ENCODE assay signal across 24 cellular contexts in genomic region chr15:68315035-68315434, GRCh38. TPM values are rescaled to one million over a fixed set of nuclear protein-coding genes. Genes with fewer than 3 reads are reported as not detected.
A peak's percentile ranks its signal among the peaks of the same experiment; 100 is the strongest.
DNase-seq lines count a peak whose midpoint lies in the region; ATAC-seq, FAIRE-seq and TF ChIP-seq lines count a peak whose summit lies in the region.
"Had no signal": no experiment of that assay in that cellular context is flagged by ENCODE, and none has a peak within 500 bp of the region (broad histone marks: within the 10 kb centered on the region; RNA-seq: fewer than 3 reads in every experiment).

No MANE protein-coding gene starts in this region.

- CTCF ChIA-PET in HepG2 (lab: Yijun Ruan, JAX; ENCODE audit: low intra/inter-chr PET ratio, low total read pairs) = no interaction called here

- H3F3A ChIP-seq in neural progenitor cell (ENCODE audit: low read depth) = peaks cover 22% of the 10 kb centered on the region

- H3K36me3 ChIP-seq in HepG2 (replicated peaks in 1 of 2; ENCODE audit: control insufficient read depth in 1 of 2, insufficient read depth in 2 of 2, low read length in 2 of 2) = no peaks in the 10 kb centered on the region
- no peaks in the 10 kb centered on the region for H3K36me3 ChIP-seq in right lobe of liver
- H3K36me3 ChIP-seq in neural progenitor cell = no peaks in the 10 kb centered on the region
- peaks cover 94% of the 10 kb centered on the region for H3K36me3 ChIP-seq in osteoblast (ENCODE audit: insufficient read depth, low read length)
- H3K36me3 ChIP-seq: BE2C had no signal

- TF ChIP-seq POLR2A in HepG2 (IDR thresholded peaks at IDR 0.05; ENCODE audit: insufficient read depth in 1 of 2, low read depth in 2 of 2, low read length in 2 of 2) = no peak
- no peak for TF ChIP-seq POLR2A in right lobe of liver (IDR thresholded peaks at IDR 0.05)

- H3K4me1 Mint-ChIP-seq in brain = peaks cover 48% of the 10 kb centered on the region
- H3K4me1 Mint-ChIP-seq in neural progenitor cell = peaks cover 38% of the 10 kb centered on the region

- no peaks in the 10 kb centered on the region for H3K36me3 Mint-ChIP-seq in brain
- no peaks in the 10 kb centered on the region for H3K36me3 Mint-ChIP-seq in neural progenitor cell

- no peak for TF ChIP-seq RAD21 in HepG2 (CRISPR knock-in tag; IDR thresholded peaks at IDR 0.05)

- FAIRE-seq in HepG2 (lab: Jason Lieb, UNC) = no peak
- FAIRE-seq: D721Med, GM19239, H54 had no signal

- H4K20me1 ChIP-seq in HepG2 (ENCODE audit: insufficient read depth, low read length) = no peaks in the 10 kb centered on the region
- no peaks in the 10 kb centered on the region for H4K20me1 ChIP-seq in neural progenitor cell (ENCODE audit: low read depth)
- peaks cover 11% of the 10 kb centered on the region for H4K20me1 ChIP-seq in osteoblast (ENCODE audit: insufficient read depth, low read length)

- DNase-seq in HepG2 (ENCODE audit: low spot score) (no peak), right lobe of liver (no peak), neural progenitor cell (ENCODE audit: low spot score) (no peak), GM10266 (ENCODE audit: extremely low spot score) (no peak), osteoblast (ENCODE audit: insufficient read length, low spot score, missing footprints) (no peak)
- DNase-seq: BE2C, DMS53, GF-D8, HFFc6, NCI-H1105, NCI-H2029, NCI-H2227 treated with DMSO at 0.1 percent for 48 hours, NCI-H510A treated with DMSO at 0.1 percent for 48 hours, NCI-H748 treated with DMSO at 0.1 percent for 48 hours, PC-9, SHP77 treated with DMSO at 0.1 percent for 48 hours had no signal

- ATAC-seq in HepG2 (no peak), right lobe of liver (no peak), HG03354 (IDR thresholded peaks at IDR 0.05; ENCODE audit: poor library complexity, severe bottlenecking, unreplicated experiment) (no peak)

- POLR2A ChIA-PET in HepG2 (lab: Yijun Ruan, JAX) = interaction anchor here (0.6 to 1.5 kb wide), 2 partner anchors 8 to 37 kb away, joined by 3 to 5 read pairs; partner anchors contain the start of gene FEM1B

- 5% methylated on average over 1 of the region's 1 CpG for WGBS in HepG2 (ENCODE audit: low lambda C conversion rate)
- WGBS in right lobe of liver (ENCODE audit: insufficient coverage, low coverage, low lambda C conversion rate, missing lambda C conversion rate) = 73% methylated on average over 1 of the region's 1 CpG

- no TSS peak for BruUV-seq in HepG2 (replicated peaks; lab: Mats Ljungman, UMichigan)

- intact Hi-C loops in HepG2 (cut with micrococcal nuclease; ENCODE audit: unreplicated experiment) = no loop called here
- intact Hi-C loops in right lobe of liver (cut with DNase I) = loop anchor here in 1 of 2 donors (10.0 kb wide), 1 partner anchor 70 kb away; no protein-coding TSS in a partner anchor

- peaks cover 21% of the 10 kb centered on the region for H3K4me1 ChIP-seq in HepG2 (ENCODE audit: insufficient read depth, low read length)
- H3K4me1 ChIP-seq in right lobe of liver = peaks cover 0 to 6% (median 1%) of the 10 kb centered on the region in 4 donors
- peaks cover 18% of the 10 kb centered on the region for H3K4me1 ChIP-seq in neural progenitor cell
- H3K4me1 ChIP-seq in osteoblast (ENCODE audit: insufficient read depth, low read length) = peaks cover 23% of the 10 kb centered on the region

- H3K4me3 ChIP-seq in HepG2 (replicated peaks in 1 of 3; ENCODE audit: insufficient read depth in 1 of 3, low read depth in 2 of 3, low read length in 3 of 3) (no peak overlapping the region), right lobe of liver (no peak overlapping the region), neural progenitor cell (no peak overlapping the region), osteoblast (ENCODE audit: insufficient read depth, low read length) (no peak overlapping the region)
- H3K4me3 ChIP-seq: PC-9 had no signal

- H2AFZ ChIP-seq in HepG2 (ENCODE audit: low read length) = no peak overlapping the region
- no peak overlapping the region for H2AFZ ChIP-seq in neural progenitor cell (replicated peaks)
- no peak overlapping the region for H2AFZ ChIP-seq in osteoblast (ENCODE audit: low read length)
- H2AFZ ChIP-seq: PC-9 had no signal

- H3K9me3 ChIP-seq in HepG2 (ENCODE audit: low read length) (no peaks in the 10 kb centered on the region), right lobe of liver (no peaks in the 10 kb centered on the region), neural progenitor cell (ENCODE audit: low read depth) (no peaks in the 10 kb centered on the region), osteoblast (ENCODE audit: low read depth, low read length) (no peaks in the 10 kb centered on the region)
- H3K9me3 ChIP-seq: BE2C had no signal

- H3K4me3 Mint-ChIP-seq in brain (peak overlapping the region in 1 of 5 experiments; percentile 6), neural progenitor cell (no peak overlapping the region)
- H3K4me3 Mint-ChIP-seq: HFFc6 had no signal

- H3K9ac ChIP-seq in HepG2 (ENCODE audit: insufficient read depth, low read depth, low read length) = no peak overlapping the region
- no peak overlapping the region for H3K9ac ChIP-seq in neural progenitor cell
- H3K9ac ChIP-seq: KMS-11 had no signal

- no peak for TF ChIP-seq CTCF in HepG2 (CRISPR knock-in tag; IDR thresholded peaks at IDR 0.05)
- TF ChIP-seq CTCF in right lobe of liver (IDR thresholded peaks at IDR 0.05) = no peak
- TF ChIP-seq CTCF in brain (conservative IDR thresholded peaks at IDR 0.05) = no peak
- TF ChIP-seq CTCF in neural progenitor cell (IDR thresholded peaks at IDR 0.05) = no peak
- no peak for TF ChIP-seq CTCF in GM10266 (IDR thresholded peaks at IDR 0.05; ENCODE audit: control insufficient read depth, insufficient read depth, low read depth, missing control alignments)
- no peak for TF ChIP-seq CTCF in osteoblast (IDR thresholded peaks at IDR 0.05; ENCODE audit: extremely low read depth, low read depth, low read length)

- no peak overlapping the region for H3K4me2 ChIP-seq in HepG2 (ENCODE audit: low read depth, low read length)
- H3K4me2 ChIP-seq in neural progenitor cell = peak overlapping the region; percentile 60
- H3K4me2 ChIP-seq in osteoblast (ENCODE audit: insufficient read depth, low read length) = no peak overlapping the region
- H3K4me2 ChIP-seq: KMS-11, PC-9 had no signal

- TF ChIP-seq EP300 in HepG2 (IDR thresholded peaks at IDR 0.05; ENCODE audit: low read depth in 2 of 2, low read length in 2 of 2) = no peak
- no peak for TF ChIP-seq EP300 in HepG2 (CRISPR knock-in tag; IDR thresholded peaks at IDR 0.05; ENCODE audit: borderline replicate concordance)

- H3K27ac ChIP-seq in HepG2 (ENCODE audit: extremely low read length, insufficient read depth, low read length) = no peak overlapping the region
- no peak overlapping the region for H3K27ac ChIP-seq in right lobe of liver
- no peak overlapping the region for H3K27ac ChIP-seq in neural progenitor cell
- H3K27ac ChIP-seq in osteoblast (ENCODE audit: low read depth, low read length) = no peak overlapping the region
- H3K27ac ChIP-seq: HL-60, KMS-11, PC-9, RWPE1 had no signal

- in situ Hi-C loops in HepG2 (cut with HindIII; ENCODE audit: extremely low pct_ligation_motif_present, low pct_unique_long_range_greater_than_20kb) = no loop called here

- peaks cover 6% of the 10 kb centered on the region for H3K27me3 Mint-ChIP-seq in brain
- H3K27me3 Mint-ChIP-seq in neural progenitor cell (ENCODE audit: insufficient read depth, low read depth) = peaks cover 11% of the 10 kb centered on the region

- H3K9me3 Mint-ChIP-seq in brain (peaks cover 0 to 3% (median 0%) of the 10 kb centered on the region in 5 experiments), neural progenitor cell (no peaks in the 10 kb centered on the region)
- H3K9me3 Mint-ChIP-seq: HFFc6 had no signal

- H3K27me3 ChIP-seq in HepG2 (ENCODE audit: control insufficient read depth in 1 of 2, insufficient read depth in 2 of 2, low read length in 2 of 2) = peaks cover 7 to 24% of the 10 kb centered on the region in 2 experiments
- H3K27me3 ChIP-seq in right lobe of liver = no peaks in the 10 kb centered on the region
- H3K27me3 ChIP-seq in neural progenitor cell = no peaks in the 10 kb centered on the region
- H3K27me3 ChIP-seq in osteoblast (ENCODE audit: insufficient read depth, low read length) = no peaks in the 10 kb centered on the region
- H3K27me3 ChIP-seq: BE2C had no signal

- H3K79me2 ChIP-seq in HepG2 (ENCODE audit: insufficient read depth, low read length) (no peaks in the 10 kb centered on the region), neural progenitor cell (ENCODE audit: low read depth) (no peaks in the 10 kb centered on the region), osteoblast (ENCODE audit: insufficient read depth, low read length) (no peaks in the 10 kb centered on the region)

- H3K27ac Mint-ChIP-seq in brain = peak overlapping the region in 3 of 5 experiments; percentile 11 to 71 (median 71)
- peak overlapping the region; percentile 85 for H3K27ac Mint-ChIP-seq in neural progenitor cell
- H3K27ac Mint-ChIP-seq: HFFc6 had no signal

TF ChIP-seq in HepG2, 621 proteins besides CTCF, POLR2A, EP300 and RAD21 (continues in another document):
- peak; percentile 75; the same call in 1 of the 2 replicates for TF ChIP-seq ZNF768 (CRISPR knock-in tag; IDR thresholded peaks at IDR 0.05)

RNA-seq across cellular contexts. Expression of gene FEM1B, which starts 37.5 kb away (rescaled TPM):
- total RNA-seq in HepG2 (2016; rRNA removed; fragmentation: Illumina TruSeq; extraction: Trizol) (38.1 and 41.2 TPM in 2 replicates), right lobe of liver (10 to 100 TPM; 17.7 to 28.3 (median 23.1) TPM), neural progenitor cell (ENCODE audit: low replicate concordance) (57.2 and 80.0 TPM in 2 replicates), osteoblast (35.5 and 41.5 TPM in 2 replicates)
- total RNA-seq in HepG2 (2016; cell fraction: cytosol; rRNA removed; fragmentation: Illumina TruSeq; extraction: Trizol; ENCODE audit: low read depth) = 1.8 and 3.1 TPM in 2 replicates
- 30.7 and 45.0 TPM in 2 replicates for total RNA-seq in HepG2 (2016; cell fraction: insoluble cytoplasmic fraction; rRNA removed; fragmentation: Illumina TruSeq; extraction: Trizol)
- 14.6 and 17.1 TPM in 2 replicates for total RNA-seq in HepG2 (2016; cell fraction: membrane; rRNA removed; fragmentation: Illumina TruSeq; extraction: Trizol)
- total RNA-seq in HepG2 (2016; cell fraction: nucleus; rRNA removed; fragmentation: Illumina TruSeq; extraction: Trizol) = 28.2 and 28.4 TPM in 2 replicates
- polyA plus RNA-seq in HepG2 (2011; rRNA removed) (40.0 and 40.3 TPM in 2 replicates), brain (ENCODE audit: insufficient read depth, low read depth, low replicate concordance) (15.5 TPM)
- 19.1 and 23.6 TPM in 2 replicates for polyA plus RNA-seq in HepG2 (2011; cell fraction: cytosol; rRNA removed)
- 21.4 and 22.7 TPM in 2 replicates for polyA plus RNA-seq in HepG2 (2011; cell fraction: nucleus; rRNA removed)
- polyA plus RNA-seq in HepG2 (2012) = 16.6 and 17.3 TPM in 2 replicates
- 0.72 and 0.80 TPM in 2 replicates for polyA plus RNA-seq in HepG2 (2016; cell fraction: cytosol; fragmentation: Illumina TruSeq; extraction: Trizol; ENCODE audit: low read depth)
- polyA plus RNA-seq in HepG2 (2016; cell fraction: insoluble cytoplasmic fraction; fragmentation: Illumina TruSeq; extraction: Trizol; ENCODE audit: low read depth) = 19.0 and 20.2 TPM in 2 replicates
- 4.2 and 4.6 TPM in 2 replicates for polyA plus RNA-seq in HepG2 (2016; cell fraction: membrane; fragmentation: Illumina TruSeq; extraction: Trizol; ENCODE audit: low read depth)
- 19.1 and 25.5 TPM in 2 replicates for polyA plus RNA-seq in HepG2 (2016; cell fraction: nucleus; fragmentation: Illumina TruSeq; extraction: Trizol; ENCODE audit: insufficient read depth, low read depth)
- 110 and 233 TPM in 2 replicates for polyA minus RNA-seq in HepG2 (2011; rRNA and poly(A)+ RNA removed; ENCODE audit: low replicate concordance)
- 70.9 and 90.9 TPM in 2 replicates for polyA minus RNA-seq in HepG2 (2011; cell fraction: cytosol; rRNA and poly(A)+ RNA removed)
- polyA minus RNA-seq in HepG2 (2011; cell fraction: nucleus; rRNA and poly(A)+ RNA removed) = 58.1 and 77.1 TPM in 2 replicates
